ENCODE assay signal across 9 cellular contexts in the genomic region with DNA sequence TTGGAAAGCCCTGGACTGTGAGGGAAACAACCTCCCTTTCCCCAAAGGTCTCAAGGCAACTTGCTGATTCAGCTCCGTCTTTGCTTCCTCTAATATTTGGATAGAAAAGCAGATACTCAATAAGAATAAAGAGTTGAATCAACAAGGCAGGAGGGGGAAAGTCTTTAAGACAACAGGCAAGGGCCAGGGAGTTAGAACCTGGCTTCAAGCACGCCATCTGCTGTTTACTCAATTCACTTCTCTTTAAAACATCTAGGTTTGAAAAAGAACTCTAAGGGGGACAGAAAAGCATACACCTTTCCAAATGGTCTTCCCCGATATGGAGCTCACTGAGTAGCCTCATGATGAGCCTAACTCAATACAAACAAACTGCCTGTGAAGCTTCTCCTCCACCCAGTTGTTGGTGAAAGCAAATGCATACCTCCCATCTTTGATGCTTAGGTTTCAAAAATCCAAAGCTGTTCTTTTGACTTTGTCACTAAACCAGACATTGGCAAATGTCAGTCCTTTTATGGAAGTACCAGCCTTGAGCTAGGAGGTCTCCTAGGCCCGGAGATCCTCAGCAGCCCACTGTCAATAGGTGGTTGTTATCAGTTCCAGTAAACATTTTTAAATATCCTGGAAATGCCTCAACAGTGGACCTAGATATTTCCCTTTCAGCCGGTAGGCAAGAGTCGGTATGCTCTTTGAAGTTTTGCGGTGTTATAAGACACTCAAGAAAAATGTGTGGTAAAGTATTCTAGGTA.
DNase-seq lines count a peak whose midpoint lies in the region; ATAC-seq, FAIRE-seq and TF ChIP-seq lines count a peak whose summit lies in the region.
"Had no signal": no experiment of that assay in that cellular context is flagged by ENCODE, and none has a peak within 500 bp of the region (broad histone marks: within the 10 kb centered on the region; RNA-seq: fewer than 3 reads in every experiment).

No MANE protein-coding gene starts in this region.

- WGBS in mesenchymal stem cell = 15% methylated on average over 6 of the region's 7 CpGs

- no peak overlapping the region for H2BK15ac ChIP-seq in mesenchymal stem cell (ENCODE audit: low read depth, poor library complexity, severe bottlenecking)

- no peak for FAIRE-seq in astrocyte (lab: Jason Lieb, UNC)

- RAD21 ChIA-PET in HCT116 (lab: Charles Lee; ENCODE audit: low non-redundant PET in 1 of 2, low total read pairs in 2 of 2, uncharacterized antibody in 2 of 2, unreplicated experiment in 2 of 2) = no interaction called here

- H3K36me3 Mint-ChIP-seq in astrocyte (ENCODE audit: low read depth, unreplicated experiment) = peaks cover 4% of the 10 kb centered on the region

- no peak overlapping the region for H3K4ac ChIP-seq in mesenchymal stem cell (ENCODE audit: low read depth in 1 of 2, low read length in 2 of 2)

- no peak for DNase-seq in HCT116 (ENCODE audit: low read depth, low spot score)
- DNase-seq in astrocyte (ENCODE audit: low read depth) = peak; percentile 80
- DNase-seq in mesenchymal stem cell = peak; percentile 68
- DNase-seq in GM19240 (ENCODE audit: insufficient read length, low spot score) = no peak
- no peak for DNase-seq in NCI-H524 treated with DMSO at 0.1 percent for 48 hours (lab: John Stamatoyannopoulos, UW)
- DNase-seq in NCI-H1417 treated with DMSO at 0.1 percent for 48 hours (lab: John Stamatoyannopoulos, UW) = no peak
- DNase-seq in DMS53 (lab: John Stamatoyannopoulos, UW) = no peak
- DNase-seq: activated gamma-delta T cell treated with Interleukin-2 at 50 U/mL for 16 hours had no signal

- no peak overlapping the region for H4K8ac ChIP-seq in mesenchymal stem cell (ENCODE audit: low read length)

- H3K4me2 ChIP-seq in HCT116 (ENCODE audit: low read length) (peak overlapping the region; percentile 52), astrocyte (ENCODE audit: low read length) (peak overlapping the region; percentile 56), mesenchymal stem cell (ENCODE audit: low read length, poor library complexity, severe bottlenecking) (no peak overlapping the region)

- CTCF ChIA-PET in HCT116 (lab: Charles Lee) = interaction anchor here (1.0 kb wide), 1 partner anchor 79 kb away, joined by 7 read pairs; no protein-coding TSS in a partner anchor

- peak overlapping the region; percentile 4 to 25 for H3K18ac ChIP-seq in mesenchymal stem cell (ENCODE audit: low read depth in 1 of 2, low read length in 2 of 2)

- BruUV-seq in HCT116 (replicated peaks; lab: Mats Ljungman, UMichigan) = no TSS peak

- no peak overlapping the region for H3K27ac ChIP-seq in C4-2B
- peak overlapping the region; percentile 40; the same call in 1 of the 2 replicates for H3K27ac ChIP-seq in HCT116 (ENCODE audit: low read depth, low read length)
- H3K27ac ChIP-seq in astrocyte (ENCODE audit: low read depth, low read length) = peak overlapping the region; percentile 31
- peak overlapping the region; percentile 8 for H3K27ac ChIP-seq in mesenchymal stem cell (ENCODE audit: low read length, poor library complexity, severe bottlenecking)

- H3K9me3 Mint-ChIP-seq in astrocyte (ENCODE audit: unreplicated experiment) = no peaks in the 10 kb centered on the region

- no peak overlapping the region for H2BK120ac ChIP-seq in mesenchymal stem cell (ENCODE audit: low read depth, low read length)

- H4K20me1 ChIP-seq in HCT116 (ENCODE audit: insufficient read depth) (no peaks in the 10 kb centered on the region), astrocyte (ENCODE audit: insufficient read depth, low read length) (peaks cover 27% of the 10 kb centered on the region)

- no peak overlapping the region for H3K14ac ChIP-seq in mesenchymal stem cell (ENCODE audit: low read length in 2 of 2)

- H2BK5ac ChIP-seq in mesenchymal stem cell (ENCODE audit: low read depth, low read length, poor library complexity, severe bottlenecking) = no peak overlapping the region

- no peaks in the 10 kb centered on the region for H3K36me3 ChIP-seq in HCT116 (ENCODE audit: control insufficient read depth in 1 of 2, insufficient read depth in 2 of 2, low read length in 2 of 2)
- H3K36me3 ChIP-seq in astrocyte (ENCODE audit: insufficient read depth, low read length) = no peaks in the 10 kb centered on the region
- H3K36me3 ChIP-seq in mesenchymal stem cell (ENCODE audit: control insufficient read depth in 1 of 2, insufficient read depth in 2 of 2, low read depth in 1 of 2, low read length in 2 of 2) = no peaks in the 10 kb centered on the region

- intact Hi-C loops in HCT116 (cut with micrococcal nuclease) = no loop called here

- H3K9ac ChIP-seq in HCT116 (ENCODE audit: low read length) (no peak overlapping the region), astrocyte (ENCODE audit: low read length) (peak overlapping the region; percentile 45), mesenchymal stem cell (ENCODE audit: low read length) (no peak overlapping the region)

- H3K4me1 Mint-ChIP-seq in astrocyte (ENCODE audit: low read depth, unreplicated experiment) = peaks cover 63% of the 10 kb centered on the region

- peak overlapping the region; percentile 36 for H4K91ac ChIP-seq in mesenchymal stem cell (ENCODE audit: low read length)

- H2AFZ ChIP-seq in HCT116 (ENCODE audit: low read depth, low read length, poor library complexity, severe bottlenecking) = no peak overlapping the region
- H2AFZ ChIP-seq in astrocyte (ENCODE audit: low read depth, low read length) = no peak overlapping the region
- no peak overlapping the region for H2AFZ ChIP-seq in mesenchymal stem cell (ENCODE audit: low read depth, low read length)

- H3K4me1 ChIP-seq in HCT116 (ENCODE audit: control insufficient read depth in 1 of 2, insufficient read depth in 2 of 2, low read length in 2 of 2) = peaks cover 15 to 23% of the 10 kb centered on the region in 2 experiments
- H3K4me1 ChIP-seq in astrocyte (ENCODE audit: insufficient read depth, low read length) = peaks cover 23% of the 10 kb centered on the region
- peaks cover 9% of the 10 kb centered on the region for H3K4me1 ChIP-seq in mesenchymal stem cell (ENCODE audit: control insufficient read depth, insufficient read depth, low read depth, low read length)

- ATAC-seq in HCT116 = peak; percentile 69

- no peaks in the 10 kb centered on the region for H3K27me3 Mint-ChIP-seq in astrocyte (ENCODE audit: low read depth, unreplicated experiment)

- POLR2A ChIA-PET in HCT116 (lab: Charles Lee) = interaction anchor here (1.4 kb wide), 1 partner anchor 9 kb away, joined by 3 read pairs; no protein-coding TSS in a partner anchor

- H3K9me2 ChIP-seq in HCT116 (ENCODE audit: insufficient read depth) = no peaks in the 10 kb centered on the region

- H3K27me3 ChIP-seq in HCT116 (ENCODE audit: insufficient read depth, low read length) (no peaks in the 10 kb centered on the region), astrocyte (ENCODE audit: insufficient read depth, low read length) (no peaks in the 10 kb centered on the region), mesenchymal stem cell (ENCODE audit: control insufficient read depth in 1 of 2, insufficient read depth in 1 of 2, low read length in 2 of 2) (no peaks in the 10 kb centered on the region)

- peak overlapping the region; percentile 86 for H3K27ac Mint-ChIP-seq in astrocyte (ENCODE audit: unreplicated experiment)

- H3K4me3 ChIP-seq in HCT116 (replicated peaks in 1 of 2; ENCODE audit: low read depth in 1 of 2, low read length in 2 of 2) (peak overlapping the region in 1 of 2 experiments; percentile 9; a peak in 1 of 4 replicates), astrocyte (ENCODE audit: insufficient read depth, low read depth, low read length) (no peak overlapping the region), mesenchymal stem cell (ENCODE audit: insufficient read depth in 1 of 2, low read depth in 1 of 2, low read length in 2 of 2) (no peak overlapping the region)

- H2AK5ac ChIP-seq in mesenchymal stem cell (ENCODE audit: low read length, severe bottlenecking) = peak overlapping the region; percentile 57

- TF ChIP-seq CTCF in C4-2B (conservative IDR thresholded peaks at IDR 0.05) (peak; percentile 26), HCT116 (IDR thresholded peaks at IDR 0.05 in 2 of 3, conservative IDR thresholded peaks at IDR 0.05 in 1 of 3; ENCODE audit: borderline replicate concordance in 1 of 3, insufficient read depth in 1 of 3, low read depth in 2 of 3, low read length in 2 of 3) (0 out of 6 replicates have a peak, but pooled peaks of 1 of the 3 experiments have one; percentile 18), astrocyte (IDR thresholded peaks at IDR 0.05; ENCODE audit: insufficient read depth, low read depth, low read length) (peak; percentile 19)

- H2BK12ac ChIP-seq in mesenchymal stem cell (ENCODE audit: low read length in 2 of 2) = peak overlapping the region; percentile 4 to 29

- H3K79me2 ChIP-seq in HCT116 (ENCODE audit: insufficient read depth, low read length) (no peaks in the 10 kb centered on the region), astrocyte (ENCODE audit: insufficient read depth, low read length) (peaks cover 76% of the 10 kb centered on the region)

- TF ChIP-seq RAD21 in HCT116 (IDR thresholded peaks at IDR 0.05; ENCODE audit: low read depth) = peak; percentile 40

- H3K4me3 Mint-ChIP-seq in astrocyte (ENCODE audit: unreplicated experiment) = peak overlapping the region; percentile 27

- H3K23ac ChIP-seq in mesenchymal stem cell (ENCODE audit: low read length in 2 of 2) = no peak overlapping the region

- peaks cover 27% of the 10 kb centered on the region for H3K79me1 ChIP-seq in mesenchymal stem cell (replicated peaks; ENCODE audit: low read length, poor library complexity, severe bottlenecking)

- no peaks in the 10 kb centered on the region for H3K9me3 ChIP-seq in HCT116 (ENCODE audit: control insufficient read depth in 1 of 2, insufficient read depth in 1 of 2, low read depth in 1 of 2, low read length in 2 of 2)
- no peaks in the 10 kb centered on the region for H3K9me3 ChIP-seq in astrocyte (ENCODE audit: insufficient read depth, low read depth, low read length)
- H3K9me3 ChIP-seq in mesenchymal stem cell (ENCODE audit: control insufficient read depth, low read length) = no peaks in the 10 kb centered on the region

- TF ChIP-seq POLR2A in HCT116 (IDR thresholded peaks at IDR 0.05; ENCODE audit: borderline replicate concordance, extremely low read depth, insufficient read depth, insufficient read length) = no peak

TF ChIP-seq in HCT116, 20 proteins besides CTCF, POLR2A, EP300 and RAD21:
- TF ChIP-seq TCF7L2 (IDR thresholded peaks at IDR 0.05; ENCODE audit: borderline replicate concordance, extremely low read depth, insufficient read depth, insufficient read length) (peak; percentile 26), FOSL1 (IDR thresholded peaks at IDR 0.05; ENCODE audit: low read depth) (no peak)

Comparison
In these comparisons a context has a peak if more than half of its experiments do, and no peak if none do; other contexts are left out.
1. DNase-seq: peak in astrocyte (single experiment) and mesenchymal stem cell (single experiment); none in HCT116 (single experiment), GM19240 (single experiment), NCI-H524 treated with DMSO at 0.1 percent for 48 hours (single experiment), NCI-H1417 treated with DMSO at 0.1 percent for 48 hours (single experiment) and DMS53 (single experiment).